ENCODE assay signal across 8 cellular contexts in the genomic region with DNA sequence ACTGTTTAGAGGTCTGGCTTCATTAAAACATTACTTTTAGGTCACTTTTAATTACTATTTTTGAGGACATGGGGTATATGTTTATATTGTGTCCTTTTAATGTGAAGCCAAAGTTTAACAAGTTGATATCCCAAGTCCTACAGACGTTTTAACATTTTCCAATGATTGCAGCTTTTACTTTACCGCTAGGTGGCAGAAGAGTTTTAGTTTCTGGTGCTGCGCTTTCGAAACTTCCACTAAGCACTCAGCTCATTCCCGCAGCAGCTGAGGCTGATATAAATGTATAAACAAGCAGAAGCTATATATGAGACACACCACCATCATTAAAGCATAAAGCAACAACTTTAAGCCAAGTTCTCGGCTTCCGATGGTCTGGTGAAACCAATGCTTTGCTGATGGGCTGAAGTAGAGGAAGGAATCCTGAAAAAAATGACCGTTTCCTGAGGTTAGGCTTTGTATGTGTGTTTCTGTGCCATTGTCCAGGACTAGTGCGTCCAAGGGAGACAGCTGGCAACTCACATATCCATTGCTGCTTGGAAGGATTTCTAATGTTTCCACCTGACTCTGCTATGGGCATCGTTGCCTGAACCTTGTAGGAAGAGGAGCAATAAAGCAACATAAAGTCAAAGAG.
A peak's percentile ranks its signal among the peaks of the same experiment; 100 is the strongest.
DNase-seq lines count a peak whose midpoint lies in the region; ATAC-seq and TF ChIP-seq lines count a peak whose summit lies in the region.

No MANE protein-coding gene starts in this region.

- no peaks in the 10 kb centered on the region for H3F3A ChIP-seq in smooth muscle cell (ENCODE audit: low read depth)

- peak overlapping the region; percentile 85 for H3K4me2 ChIP-seq in smooth muscle cell

- peak; percentile 77 for ATAC-seq in HG03571 (IDR thresholded peaks at IDR 0.05; ENCODE audit: unreplicated experiment)
- ATAC-seq in HG03097 (IDR thresholded peaks at IDR 0.05; ENCODE audit: low FRiP score, unreplicated experiment): no peak

- no peaks in the 10 kb centered on the region for H3K79me2 ChIP-seq in smooth muscle cell (ENCODE audit: low read depth)

- TF ChIP-seq CTCF in astrocyte of the spinal cord (IDR thresholded peaks at IDR 0.05; ENCODE audit: low read depth, low read length): peak; percentile 76
- peak; percentile 82 for TF ChIP-seq CTCF in smooth muscle cell (IDR thresholded peaks at IDR 0.05; ENCODE audit: borderline replicate concordance, insufficient read depth, poor library complexity, severe bottlenecking)

- H3K4me1 ChIP-seq in iPS DF 6.9 (ENCODE audit: control insufficient read depth, insufficient read depth, low read length): no peaks in the 10 kb centered on the region
- H3K4me1 ChIP-seq in smooth muscle cell (ENCODE audit: low read depth): no peaks in the 10 kb centered on the region

- DNase-seq in CMK (ENCODE audit: low read depth): peak; percentile 17
- peak; percentile 5 for DNase-seq in GM19238 (ENCODE audit: insufficient read length, low spot score)
- DNase-seq in NCI-H510A treated with DMSO at 0.1 percent for 48 hours (lab: John Stamatoyannopoulos, UW): peak; percentile 79
- peak; percentile 63 for DNase-seq in astrocyte of the spinal cord (ENCODE audit: low read depth, low spot score)
- peak; percentile 27 for DNase-seq in iPS DF 6.9 (ENCODE audit: low read depth, low spot score)
- no peak for DNase-seq in smooth muscle cell (lab: John Stamatoyannopoulos, UW; ENCODE audit: unreplicated experiment)

- no peak overlapping the region for H3K9ac ChIP-seq in smooth muscle cell (ENCODE audit: low read depth)

- H3K9me3 ChIP-seq in iPS DF 6.9 (ENCODE audit: control insufficient read depth, insufficient read depth, low read length) (no peaks in the 10 kb centered on the region), smooth muscle cell (replicated peaks; ENCODE audit: low read depth) (no peaks in the 10 kb centered on the region)

- H3K4me3 ChIP-seq in astrocyte of the spinal cord (ENCODE audit: low read depth, low read length) (peak overlapping the region; percentile 14), iPS DF 6.9 (ENCODE audit: low read length) (no peak overlapping the region), smooth muscle cell (peak overlapping the region; percentile 43)

- in situ Hi-C loops in astrocyte of the spinal cord (cut with HindIII; ENCODE audit: low sequenced_read_pairs): no loop called here

- WGBS in iPS DF 6.9 (ENCODE audit: insufficient coverage, insufficient read length): no CpG with 5 or more reads among the region's 10 CpGs
- WGBS in smooth muscle cell (ENCODE audit: low lambda C conversion rate): 16% methylated on average over 10 of the region's 10 CpGs

- H3K36me3 ChIP-seq in iPS DF 6.9 (ENCODE audit: control insufficient read depth, insufficient read depth, low read length) (no peaks in the 10 kb centered on the region), smooth muscle cell (ENCODE audit: low read depth) (no peaks in the 10 kb centered on the region)

- H3K27me3 ChIP-seq in iPS DF 6.9 (ENCODE audit: control insufficient read depth, insufficient read depth, low read length): no peaks in the 10 kb centered on the region
- no peaks in the 10 kb centered on the region for H3K27me3 ChIP-seq in smooth muscle cell (ENCODE audit: low read depth)

- H4K20me1 ChIP-seq in smooth muscle cell (ENCODE audit: low read depth): no peaks in the 10 kb centered on the region

- H2AFZ ChIP-seq in smooth muscle cell (ENCODE audit: low read depth): peak overlapping the region; percentile 84

- H3K27ac ChIP-seq in iPS DF 6.9 (ENCODE audit: low read length) (no peak overlapping the region), smooth muscle cell (ENCODE audit: low read depth) (no peak overlapping the region)
